15 cellular contexts compared by ENCODE assay signal in the genomic region with DNA sequence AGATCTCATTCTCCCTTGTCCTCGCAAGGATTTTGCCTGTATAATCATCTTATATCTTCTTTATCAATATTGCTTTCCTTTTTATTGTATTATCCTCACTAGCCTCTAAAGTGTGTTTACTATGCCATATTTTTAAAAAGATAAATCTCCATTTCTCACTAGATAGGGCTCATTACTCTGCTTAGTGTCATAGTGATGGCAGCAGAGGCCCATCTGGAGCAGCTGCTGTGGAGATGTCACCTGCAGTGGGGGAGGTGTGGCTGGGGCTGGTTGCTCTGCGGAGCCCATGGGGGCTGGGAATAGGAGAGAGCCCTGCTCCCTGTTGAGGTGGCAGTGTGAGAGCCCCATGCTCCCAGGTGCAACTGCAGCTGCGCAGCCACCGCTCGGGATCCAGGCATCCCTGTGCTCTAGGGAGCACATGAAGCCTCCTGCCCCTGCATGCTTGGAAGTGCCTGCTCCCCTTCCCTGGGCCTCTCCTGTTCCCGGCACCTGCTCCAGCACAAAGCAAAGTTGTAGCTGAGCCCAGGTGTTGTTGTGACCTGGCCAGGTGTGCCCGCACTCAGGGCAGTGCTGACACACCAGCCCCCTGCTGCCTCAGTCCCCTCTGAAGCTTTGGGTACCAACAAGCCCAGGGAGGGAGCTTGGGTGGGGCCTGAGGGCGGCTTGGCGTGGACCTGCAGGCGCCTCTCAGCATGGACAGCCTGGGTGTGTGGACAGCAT.
DNase-seq lines count a peak whose midpoint lies in the region; ATAC-seq and TF ChIP-seq lines count a peak whose summit lies in the region.
"Had no signal": no experiment of that assay in that cellular context is flagged by ENCODE, and none has a peak within 500 bp of the region (broad histone marks: within the 10 kb centered on the region; RNA-seq: fewer than 3 reads in every experiment).

No MANE protein-coding gene starts in this region.

- H3K36me3 ChIP-seq in spleen = no peaks in the 10 kb centered on the region

- H3K27ac ChIP-seq in spleen = no peak overlapping the region
- H3K27ac ChIP-seq: C4-2B had no signal

- H3K27me3 ChIP-seq in spleen (replicated peaks in 1 of 7) = no peaks in the 10 kb centered on the region

- WGBS in spleen, 5 donors = 79 to 93% (median 88%) methylated on average over 5 to 10 of the region's 10 CpGs

- H3K4me1 ChIP-seq in spleen = no peaks in the 10 kb centered on the region

- no peak overlapping the region for H3K4me3 ChIP-seq in spleen

- no peak for TF ChIP-seq CTCF in spleen (IDR thresholded peaks at IDR 0.05 in 8 of 11, conservative IDR thresholded peaks at IDR 0.05 in 3 of 11)

- no peak for ATAC-seq in HG03378 (IDR thresholded peaks at IDR 0.05; ENCODE audit: unreplicated experiment)
- ATAC-seq in HG02642 (IDR thresholded peaks at IDR 0.05; ENCODE audit: poor library complexity, unreplicated experiment) = no peak
- ATAC-seq: T-cell had no signal

- peak; percentile 27 for DNase-seq in NCI-H146 (lab: John Stamatoyannopoulos, UW)
- DNase-seq in NCI-H146 treated with DMSO at 0.1 percent for 48 hours (lab: John Stamatoyannopoulos, UW; ENCODE audit: unreplicated experiment) = no peak
- peak; percentile 77 for DNase-seq in DMS53 (lab: John Stamatoyannopoulos, UW)
- DNase-seq in SK-N-DZ (ENCODE audit: low spot score) = peak; percentile 99
- DNase-seq in spleen = peak; percentile 58
- DNase-seq in NCI-H187 (lab: John Stamatoyannopoulos, UW) = no peak
- DNase-seq: 8988T, COR-L47, DMS153, NCI-H1694, NCI-H446 treated with DMSO at 0.1 percent for 48 hours, T-cell had no signal

- TF ChIP-seq POLR2A in spleen (IDR thresholded peaks at IDR 0.05) = no peak

- H3K9me3 ChIP-seq in spleen = peaks cover 0 to 30% (median 5%) of the 10 kb centered on the region in 8 donors

- intact Hi-C loops in spleen (cut with DNase I; ENCODE audit: low total_unique reads) = no loop called here

Comparison
In these comparisons a context has a peak if more than half of its experiments do, and no peak if none do; other contexts are left out.
1. DNase-seq: peak in NCI-H146 (single experiment), DMS53 (single experiment), SK-N-DZ (single experiment) and spleen (single experiment); none in NCI-H146 treated with DMSO at 0.1 percent for 48 hours (single experiment) and NCI-H187 (0 of 2).